Comparison of ENCODE assay signal across 8 cellular contexts in the genomic region with DNA sequence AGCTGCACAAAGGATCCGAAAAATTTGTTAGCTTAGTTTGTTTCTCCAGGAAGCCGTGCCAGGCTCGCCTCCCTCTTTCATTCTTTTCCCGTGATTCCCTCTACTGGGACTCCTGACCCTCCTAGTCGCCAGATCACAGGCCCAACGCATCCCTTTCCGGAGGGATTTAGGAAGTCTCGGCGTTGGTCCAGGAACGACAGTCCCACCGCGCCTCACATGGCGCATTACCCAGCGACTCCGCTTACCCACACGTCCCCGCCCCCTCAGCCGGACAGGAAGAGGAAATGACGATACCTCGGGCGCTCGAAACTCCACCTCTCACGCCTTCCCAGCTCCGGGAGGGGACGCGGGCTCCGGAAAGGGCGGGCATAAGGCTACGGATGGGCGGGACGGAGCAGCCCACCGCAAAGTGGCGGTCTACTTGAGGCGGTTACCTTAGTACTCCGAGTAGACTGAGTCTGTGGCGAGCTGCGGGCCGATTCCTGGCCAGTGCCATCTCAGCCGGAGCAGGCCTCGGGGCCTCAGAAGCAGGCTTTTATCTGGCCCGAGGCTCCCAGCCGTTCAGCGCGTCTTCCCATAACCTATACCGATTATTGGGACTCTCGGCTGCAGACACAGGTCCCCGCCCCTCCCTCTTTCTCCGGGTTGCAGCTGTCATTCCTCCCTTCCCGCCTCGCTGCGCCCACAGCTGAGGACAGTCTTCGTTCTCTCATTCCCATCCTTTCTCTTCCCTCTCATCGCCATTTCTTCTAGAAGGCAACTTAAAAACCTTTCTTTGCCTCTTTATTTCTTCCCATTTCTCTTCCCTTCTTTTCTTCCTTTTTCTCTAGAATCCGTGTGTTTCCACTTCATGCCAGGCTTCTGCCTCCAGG. TPM values are rescaled to one million over a fixed set of nuclear protein-coding genes. Genes with fewer than 3 reads are reported as not detected.
DNase-seq lines count a peak whose midpoint lies in the region; ATAC-seq and TF ChIP-seq lines count a peak whose summit lies in the region.

A gene with protein sequence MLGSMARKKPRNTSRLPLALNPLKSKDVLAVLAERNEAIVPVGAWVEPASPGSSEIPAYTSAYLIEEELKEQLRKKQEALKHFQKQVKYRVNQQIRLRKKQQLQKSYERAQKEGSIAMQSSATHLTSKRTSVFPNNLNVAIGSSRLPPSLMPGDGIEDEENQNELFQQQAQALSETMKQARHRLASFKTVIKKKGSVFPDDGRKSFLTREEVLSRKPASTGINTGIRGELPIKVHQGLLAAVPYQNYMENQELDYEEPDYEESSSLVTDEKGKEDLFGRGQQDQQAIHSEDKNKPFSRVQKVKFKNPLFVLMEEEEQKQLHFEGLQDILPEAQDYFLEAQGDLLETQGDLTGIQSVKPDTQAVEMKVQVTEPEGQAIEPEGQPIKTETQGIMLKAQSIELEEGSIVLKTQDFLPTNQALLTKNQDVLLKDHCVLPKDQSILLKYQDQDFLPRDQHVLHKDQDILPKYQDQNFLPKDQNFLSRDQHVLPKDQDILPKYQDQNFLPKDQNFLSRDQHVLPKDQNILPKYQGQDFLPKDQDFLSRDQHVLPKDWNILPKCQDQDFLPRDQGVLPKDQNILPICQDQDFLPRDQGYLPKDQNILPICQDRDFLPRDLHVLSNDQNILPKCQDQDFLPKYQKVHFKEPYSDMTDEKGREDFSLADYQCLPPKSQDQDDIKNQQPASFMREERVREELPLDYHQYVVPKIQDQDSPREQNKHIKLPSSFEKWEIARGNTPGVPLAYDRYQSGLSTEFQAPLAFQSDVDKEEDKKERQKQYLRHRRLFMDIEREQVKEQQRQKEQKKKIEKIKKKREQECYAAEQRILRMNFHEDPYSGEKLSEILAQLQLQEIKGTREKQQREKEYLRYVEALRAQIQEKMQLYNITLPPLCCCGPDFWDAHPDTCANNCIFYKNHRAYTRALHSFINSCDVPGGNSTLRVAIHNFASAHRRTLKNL (plus strand): TSS at position 450 of the 872 bp plus-strand sequence. CDS start 531 bp downstream, outside the sequence.

- peak; percentile 100 for ATAC-seq in omental fat pad (ENCODE audit: low FRiP score)
- ATAC-seq in thoracic aorta (ENCODE audit: insufficient number of reproducible peaks, low FRiP score, low read depth) = peak; percentile 94

- DNase-seq in GM04503 (ENCODE audit: low read depth) (peak; percentile 85), HFF-Myc (ENCODE audit: extremely low read depth, low read depth) (peak; percentile 96), NAMALWA (ENCODE audit: low spot score) (peak; percentile 98), SK-MEL-5 (ENCODE audit: low read depth, low spot score) (peak; percentile 96), glomerular visceral epithelial cell (ENCODE audit: extremely low spot score) (peak; percentile 96), omental fat pad (ENCODE audit: low spot score) (peak; percentile 92), thoracic aorta (ENCODE audit: low spot score) (peak; percentile 95)
- DNase-seq in activated naive CD4-positive, alpha-beta T cell treated with anti-CD3 and anti-CD28 coated beads, Interleukin-2, amount 50 U/mL, for 16 hours = peak; percentile 96

- no peaks in the 10 kb centered on the region for H3K27me3 ChIP-seq in thoracic aorta (replicated peaks; ENCODE audit: insufficient read depth)

- H3K4me3 ChIP-seq in HFF-Myc (replicated peaks; ENCODE audit: low read depth, low read length) (peak within 1 kb of the TSS; percentile 55), thoracic aorta (peak within 1 kb of the TSS; percentile 73)

- peak within 1 kb of the TSS; percentile 52 to 76 for H3K27ac ChIP-seq in thoracic aorta

- no peaks in the 10 kb centered on the region for H3K9me3 ChIP-seq in thoracic aorta

- H3K36me3 ChIP-seq in thoracic aorta = no peaks in the 10 kb centered on the region

- H3K4me1 ChIP-seq in thoracic aorta (ENCODE audit: control insufficient read depth in 1 of 2, low read depth in 2 of 2) = peaks cover 3 to 13% of the 10 kb centered on the region in 2 donors

- in situ Hi-C loops in SK-MEL-5 (cut with HindIII; ENCODE audit: low pct_unique_long_range_greater_than_20kb, low sequenced_read_pairs) = loop anchor here (10.0 kb wide), 1 partner anchor 191 kb away; no protein-coding TSS in a partner anchor

- TF ChIP-seq CTCF in HFF-Myc (IDR thresholded peaks at IDR 0.05; ENCODE audit: low read depth, low read length, missing control alignments) = no peak
- no peak for TF ChIP-seq CTCF in omental fat pad (IDR thresholded peaks at IDR 0.05)
- TF ChIP-seq CTCF in thoracic aorta (IDR thresholded peaks at IDR 0.05) = no peak

RNA-seq across cellular contexts. Expression of the gene that starts here (rescaled TPM):
- total RNA-seq in SK-MEL-5 (2014; rRNA removed; shearing (Covaris generic)) = 1.2 and 1.7 TPM in 2 replicates
- polyA plus RNA-seq in SK-MEL-5 (2015; cell fraction: cytosol; rRNA removed) = 0.87 and 1.6 TPM in 2 replicates
- polyA plus RNA-seq in SK-MEL-5 (2015; cell fraction: nucleus; rRNA removed) = 4.0 and 7.2 TPM in 2 replicates
- total RNA-seq in omental fat pad (1 to 10 TPM in 3 of 4 donors, under 1 TPM in 1; 0.88 to 2.4 (median 1.1) TPM), thoracic aorta (1 to 10 TPM in 1 of 2 donors, under 1 TPM in 1; 0.49 to 1.2 TPM)

Comparison
In these comparisons a context has a peak if more than half of its experiments do, and no peak if none do; other contexts are left out.
1. Peak in every context shown above with its lines: DNase-seq, ATAC-seq, H3K4me3 ChIP-seq and H3K27ac ChIP-seq.